Comparison of ENCODE assay signal across 18 cellular contexts in genomic region chr1:90313756-90314155, GRCh38.
DNase-seq lines count a peak whose midpoint lies in the region; ATAC-seq and TF ChIP-seq lines count a peak whose summit lies in the region.
"Had no signal": no experiment of that assay in that cellular context is flagged by ENCODE, and none has a peak within 500 bp of the region (broad histone marks: within the 10 kb centered on the region; RNA-seq: fewer than 3 reads in every experiment).

No MANE protein-coding gene starts in this region.

- CTCF ChIA-PET in A673 (lab: Charles Lee), result no interaction called here
- CTCF ChIA-PET in Calu3 (lab: Charles Lee), result no interaction called here

- no peaks in the 10 kb centered on the region for H3K9me3 Mint-ChIP-seq in Calu3 (ENCODE audit: low read depth, unreplicated experiment)
- H3K9me3 Mint-ChIP-seq: GM23338 had no signal

- peaks cover 62% of the 10 kb centered on the region for H3K4me1 ChIP-seq in A673 (ENCODE audit: insufficient read depth, low read length, poor library complexity, severe bottlenecking)

- H3K4me3 Mint-ChIP-seq in Calu3 (ENCODE audit: low read depth, unreplicated experiment), result no peak overlapping the region
- H3K4me3 Mint-ChIP-seq: CD4-positive, alpha-beta memory T cell; GM23338 had no signal

- peak; percentile 57 for DNase-seq in A673 (ENCODE audit: low spot score)
- DNase-seq in SK-N-MC (ENCODE audit: low read depth, low spot score), result no peak
- peak; percentile 44 for DNase-seq in globus pallidus (ENCODE audit: low spot score)
- DNase-seq in pons (ENCODE audit: low spot score), result peak; percentile 15
- no peak for DNase-seq in Calu3
- DNase-seq in stimulated activated naive CD4-positive, alpha-beta T cell treated with Interleukin-2 at 50 U/mL for 16 hours (lab: John Stamatoyannopoulos, UW), result no peak
- no peak for DNase-seq in epidermal melanocyte (ENCODE audit: insufficient read length, low spot score)
- DNase-seq: CD4-positive, alpha-beta memory T cell; KG1; NCI-H1417 treated with DMSO at 0.1 percent for 48 hours; NCI-H2029; NCI-H2171; NCI-H526 treated with DMSO at 0.1 percent for 48 hours; NK-92 treated with Interleukin-12 subunit alpha and Interleukin-12 subunit beta, amount 100 ng/mL, for 24 hours; Right ventricle myocardium superior had no signal

- BruUV-seq in A673 (replicated peaks; lab: Mats Ljungman, UMichigan) (no TSS peak), Calu3 (replicated peaks; lab: Mats Ljungman, UMichigan) (no TSS peak)

- no peaks in the 10 kb centered on the region for H3K27me3 Mint-ChIP-seq in Calu3 (ENCODE audit: unreplicated experiment)

- H3K36me3 ChIP-seq in A673 (ENCODE audit: insufficient read depth, low read length, poor library complexity, severe bottlenecking) (no peaks in the 10 kb centered on the region), SK-N-MC (ENCODE audit: insufficient read depth, low read length) (no peaks in the 10 kb centered on the region)

- no peak overlapping the region for H3K27ac Mint-ChIP-seq in Calu3 (ENCODE audit: unreplicated experiment)
- H3K27ac Mint-ChIP-seq: CD4-positive, alpha-beta memory T cell; GM23338 had no signal

- H3K36me3 Mint-ChIP-seq in Calu3 (ENCODE audit: insufficient read depth, unreplicated experiment), result no peaks in the 10 kb centered on the region
- H3K36me3 Mint-ChIP-seq: CD4-positive, alpha-beta memory T cell had no signal

- TF ChIP-seq CTCF in A673 (conservative IDR thresholded peaks at IDR 0.05; ENCODE audit: low read depth, low read length) (no peak), Calu3 (IDR thresholded peaks at IDR 0.05; ENCODE audit: unreplicated experiment) (no peak)

- H3K27ac ChIP-seq in A673 (ENCODE audit: low read depth, low read length, poor library complexity, severe bottlenecking) (peak overlapping the region; percentile 66), SK-N-MC (peak overlapping the region; percentile 93; the same call in 1 of the 2 replicates)

- no peaks in the 10 kb centered on the region for H3K27me3 ChIP-seq in A673 (replicated peaks; ENCODE audit: insufficient read depth, low read depth, low read length, poor library complexity)

- H3K9me3 ChIP-seq in A673 (ENCODE audit: low read depth, low read length, poor library complexity, severe bottlenecking) (no peaks in the 10 kb centered on the region), SK-N-MC (ENCODE audit: low read depth, low read length) (no peaks in the 10 kb centered on the region; the same call in 1 of the 2 replicates)

- no peak overlapping the region for H3K9ac ChIP-seq in SK-N-MC (ENCODE audit: insufficient read length)

- ATAC-seq in GM21423 (IDR thresholded peaks at IDR 0.05; ENCODE audit: unreplicated experiment), result no peak
- ATAC-seq: GM12878, GM23338 had no signal

- intact Hi-C loops in A673 (cut with micrococcal nuclease; ENCODE audit: unreplicated experiment) (no loop called here), Calu3 (cut with micrococcal nuclease; ENCODE audit: unreplicated experiment) (no loop called here)

- POLR2A ChIA-PET in A673 (lab: Charles Lee; ENCODE audit: low non-redundant PET), result no interaction called here

- no peaks in the 10 kb centered on the region for H3K4me1 Mint-ChIP-seq in Calu3 (ENCODE audit: low read depth, unreplicated experiment)
- H3K4me1 Mint-ChIP-seq: CD4-positive, alpha-beta memory T cell; GM23338 had no signal

- H3K4me3 ChIP-seq in A673 (ENCODE audit: low read depth, low read length, poor library complexity, severe bottlenecking) (no peak overlapping the region), SK-N-MC (no peak overlapping the region)
- H3K4me3 ChIP-seq: GM12878, GM23338 had no signal

Comparison
In these comparisons a context has a peak if more than half of its experiments do, and no peak if none do; other contexts are left out.
1. DNase-seq: peak in A673 (single experiment), globus pallidus (single experiment) and pons (single experiment); none in SK-N-MC (single experiment), Calu3 (single experiment), stimulated activated naive CD4-positive, alpha-beta T cell treated with Interleukin-2 at 50 U/mL for 16 hours (single experiment) and epidermal melanocyte (single experiment).